ENCODE assay signal across 8 cellular contexts in genomic region chr12:29427964-29428363, GRCh38. TPM values are rescaled to one million over a fixed set of nuclear protein-coding genes. Genes with fewer than 3 reads are reported as not detected.
DNase-seq lines count a peak whose midpoint lies in the region; ATAC-seq and TF ChIP-seq lines count a peak whose summit lies in the region.

No MANE protein-coding gene starts in this region.

- ATAC-seq in HG03103 (IDR thresholded peaks at IDR 0.05; ENCODE audit: low read depth, unreplicated experiment) (peak; percentile 97), SK-N-SH treated with all-trans-retinoic acid at 6 μM for 48 hours (0 out of 3 replicates have a peak, but pooled peaks have one; percentile 20), mucosa of descending colon (peak; percentile 60)

- no peaks in the 10 kb centered on the region for H3K4me1 ChIP-seq in mucosa of descending colon (ENCODE audit: low read depth)

- peak; percentile 24 for DNase-seq in GM19238 (ENCODE audit: insufficient read length, low spot score)
- peak in 1 of 3 donors; percentile 6 for DNase-seq in mucosa of descending colon
- no peak for DNase-seq in stimulated activated naive CD4-positive, alpha-beta T cell treated with Interleukin-2 at 50 U/mL for 16 hours (lab: John Stamatoyannopoulos, UW)
- no peak for DNase-seq in mucosa of gallbladder (ENCODE audit: low spot score)
- no peak for DNase-seq in stimulated activated CD4-positive, alpha-beta T cell treated with anti-CD3 and anti-CD28 coated beads, Interleukin-1b, Interleukin-23, amount 100 ng/mL, for 48 hours

- H3K36me3 ChIP-seq in mucosa of descending colon (ENCODE audit: low read depth): no peaks in the 10 kb centered on the region

- H3K4me3 ChIP-seq in mucosa of descending colon: no peak overlapping the region

- intact Hi-C loops in mucosa of descending colon (cut with DNase I, micrococcal nuclease): no loop called here

- TF ChIP-seq CTCF in C4-2B (conservative IDR thresholded peaks at IDR 0.05) (peak; percentile 33), mucosa of descending colon (IDR thresholded peaks at IDR 0.05) (no peak)

- no peak overlapping the region for H3K27ac ChIP-seq in C4-2B

- H3K9me3 ChIP-seq in mucosa of descending colon: no peaks in the 10 kb centered on the region

TF ChIP-seq in SK-N-SH treated with all-trans-retinoic acid at 6 μM for 48 hours, 23 proteins besides CTCF, POLR2A, EP300 and RAD21:
- TF ChIP-seq ZNF8 (CRISPR knock-in tag; IDR thresholded peaks at IDR 0.05) (no peak), RARB (CRISPR knock-in tag; IDR thresholded peaks at IDR 0.05) (no peak), ZFP30 (CRISPR knock-in tag; IDR thresholded peaks at IDR 0.05) (no peak), GLIS3 (CRISPR knock-in tag; IDR thresholded peaks at IDR 0.05) (no peak)

RNA-seq across cellular contexts. Expression of gene ERGIC2, which starts 47.0 kb away (rescaled TPM):
- 10 to 100 TPM; 42.0 to 65.4 (median 45.1) TPM for total RNA-seq in mucosa of descending colon
- 74.6 TPM for total RNA-seq in mucosa of gallbladder

Comparison
In these comparisons a context has a peak if more than half of its experiments do, and no peak if none do; other contexts are left out.
1. ATAC-seq: peak in every context shown above with its lines; median percentile 97 in HG03103; 60 in mucosa of descending colon; 20 in SK-N-SH treated with all-trans-retinoic acid at 6 μM for 48 hours.